In the genomic region with DNA sequence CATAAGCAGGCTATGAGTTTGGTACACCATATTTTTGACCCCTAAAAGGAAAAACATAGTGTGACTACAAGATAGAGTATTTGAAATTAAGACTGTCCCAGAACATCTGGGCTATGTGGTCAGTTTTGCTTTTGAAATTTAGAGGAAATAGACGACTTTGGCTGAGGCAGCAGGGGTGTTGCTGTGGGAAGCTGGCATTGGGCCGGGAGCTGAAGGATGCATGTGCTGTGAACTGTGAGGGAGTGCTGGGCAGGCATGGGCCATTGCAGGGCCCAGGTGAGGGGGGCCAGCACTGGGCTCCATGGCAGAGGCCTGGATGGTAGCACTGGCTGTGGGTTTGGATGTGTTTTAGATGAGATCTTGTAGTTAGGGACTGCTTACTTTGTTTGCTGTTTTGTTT, we compare ENCODE assay signal across 1 cellular context.
TF ChIP-seq lines count a peak whose summit lies in the region.

No MANE protein-coding gene starts in this region.

TF ChIP-seq in HepG2, 621 proteins besides CTCF, POLR2A, EP300 and RAD21 (continued from another document):
- TF ChIP-seq ZNF562 (CRISPR knock-in tag; IDR thresholded peaks at IDR 0.05; ENCODE audit: borderline replicate concordance), result no peak
- TF ChIP-seq PCBP2 (optimal IDR thresholded peaks at IDR 0.05; ENCODE audit: low read depth, low read length, poor library complexity, severe bottlenecking), result no peak
